ENCODE assay signal across 10 cellular contexts in genomic region chr5:4874097-4874496, GRCh38.
"Had no signal": no experiment of that assay in that cellular context is flagged by ENCODE, and none has a peak within 500 bp of the region (broad histone marks: within the 10 kb centered on the region; RNA-seq: fewer than 3 reads in every experiment).

No MANE protein-coding gene starts in this region.

- H3K36me3 ChIP-seq: HAP-1 had no signal

- H3K27ac ChIP-seq: GM23248 had no signal

- FAIRE-seq: H54 had no signal

- H2AFZ ChIP-seq: GM23248, GM23338 had no signal

- DNase-seq: GM23248, GOT3, H7, H9, HCEC 1CT, HFFc6 had no signal

- ATAC-seq: GM23338, HCT116 had no signal

- H3K9me3 ChIP-seq: HAP-1 had no signal

- H3K9ac ChIP-seq: GM23248 had no signal

- H3K4me1 ChIP-seq: HAP-1 had no signal

- H3K4me3 ChIP-seq: GM23248, GM23338, HAP-1 had no signal

- H3K4me2 ChIP-seq: GM23338 had no signal
